In genomic region chr2:98463551-98463971, GRCh38 we compare ENCODE assay signal across 9 cellular contexts. TPM values are rescaled to one million over a fixed set of nuclear protein-coding genes. Genes with fewer than 3 reads are reported as not detected.
DNase-seq lines count a peak whose midpoint lies in the region; ATAC-seq and TF ChIP-seq lines count a peak whose summit lies in the region.
"Had no signal": no experiment of that assay in that cellular context is flagged by ENCODE, and none has a peak within 500 bp of the region (broad histone marks: within the 10 kb centered on the region; RNA-seq: fewer than 3 reads in every experiment).

No MANE protein-coding gene starts in this region.

- peaks cover 0 to 6% (median 0%) of the 10 kb centered on the region in 11 experiments; a peak in 3 of 22 replicates for H3K9me3 ChIP-seq in BLaER1 treated with 17β-estradiol and CSF1 and Interleukin-3, amounts not matched to agents 10 nM and 100 nM (replicated peaks in 1 of 11)

- H2AK5ac ChIP-seq in mesendoderm (ENCODE audit: low read length) = peak overlapping the region; percentile 5

- peak overlapping the region; percentile 26 for H3K23ac ChIP-seq in mesendoderm (ENCODE audit: low read length)

- peak overlapping the region in 8 of 11 experiments; percentile 66 to 81 (median 76); a peak in 13 of 22 replicates for H3K9ac ChIP-seq in BLaER1 treated with 17β-estradiol and CSF1 and Interleukin-3, amounts not matched to agents 10 nM and 100 nM
- H3K9ac ChIP-seq in mesendoderm (ENCODE audit: low read length) = peak overlapping the region; percentile 6

- peaks cover 14 to 58% (median 43%) of the 10 kb centered on the region in 11 experiments; a peak in 18 of 22 replicates for H4K20me1 ChIP-seq in BLaER1 treated with 17β-estradiol and CSF1 and Interleukin-3, amounts not matched to agents 10 nM and 100 nM

- no peak overlapping the region for H4K5ac ChIP-seq in mesendoderm (ENCODE audit: low read length)

- H3K4me3 ChIP-seq in BLaER1 treated with 17β-estradiol and CSF1 and Interleukin-3, amounts not matched to agents 10 nM and 100 nM = peak overlapping the region in 2 of 10 experiments; percentile 18 to 32; a peak in 2 of 20 replicates
- H3K4me3 ChIP-seq in HL-60 (replicated peaks; ENCODE audit: insufficient read depth, low read length) = no peak overlapping the region
- no peak overlapping the region for H3K4me3 ChIP-seq in mesendoderm (ENCODE audit: low read length)

- peak overlapping the region in 9 of 11 experiments; percentile 77 to 95 (median 88); a peak in 17 of 22 replicates for H3K27ac ChIP-seq in BLaER1 treated with 17β-estradiol and CSF1 and Interleukin-3, amounts not matched to agents 10 nM and 100 nM
- H3K27ac ChIP-seq in HL-60 (replicated peaks) = peak overlapping the region; percentile 96
- peak overlapping the region; percentile 55 for H3K27ac ChIP-seq in mesendoderm (ENCODE audit: low read depth, low read length)

- peaks cover 81% of the 10 kb centered on the region for H3K79me2 ChIP-seq in mesendoderm (ENCODE audit: control insufficient read depth, insufficient read depth, low read length)

- H2BK15ac ChIP-seq in mesendoderm (replicated peaks; ENCODE audit: low read depth) = no peak overlapping the region

- H3K4me1 ChIP-seq in BLaER1 treated with 17β-estradiol and CSF1 and Interleukin-3, amounts not matched to agents 10 nM and 100 nM = peaks cover 80 to 99% (median 90%) of the 10 kb centered on the region in 10 experiments
- H3K4me1 ChIP-seq in mesendoderm (ENCODE audit: control insufficient read depth, low read depth, low read length) = peaks cover 26% of the 10 kb centered on the region

- H2BK5ac ChIP-seq in mesendoderm (ENCODE audit: low read length) = peak overlapping the region; percentile 23

- peaks cover 78% of the 10 kb centered on the region for H3K4me1 Mint-ChIP-seq in activated T-helper 17 cell treated with anti-CD3 and anti-CD28 coated beads, Interleukin-2, amount 50 U/mL, for 72 hours

- no CpG with 5 or more reads among the region's 10 CpGs for WGBS in mesendoderm (ENCODE audit: extremely low coverage, insufficient coverage, low lambda C conversion rate)

- H3K36me3 Mint-ChIP-seq in activated T-helper 17 cell treated with anti-CD3 and anti-CD28 coated beads, Interleukin-2, amount 50 U/mL, for 72 hours (ENCODE audit: low read depth) = peaks cover 15% of the 10 kb centered on the region

- no peak overlapping the region for H3K4ac ChIP-seq in mesendoderm (ENCODE audit: low read depth, low read length)

- H3K79me1 ChIP-seq in mesendoderm (ENCODE audit: low read length) = peaks cover 60% of the 10 kb centered on the region

- H2BK120ac ChIP-seq in mesendoderm (ENCODE audit: low read depth, low read length) = no peak overlapping the region

- no peak overlapping the region for H3K18ac ChIP-seq in mesendoderm (ENCODE audit: low read length)

- H3K36me3 ChIP-seq in BLaER1 treated with 17β-estradiol and CSF1 and Interleukin-3, amounts not matched to agents 10 nM and 100 nM = peaks cover 0 to 5% (median 0%) of the 10 kb centered on the region in 11 experiments; a peak in 5 of 22 replicates
- H3K36me3 ChIP-seq in mesendoderm (ENCODE audit: control insufficient read depth, insufficient read depth, low read length) = no peaks in the 10 kb centered on the region

- peak overlapping the region; percentile 40 for H3K56ac ChIP-seq in mesendoderm (ENCODE audit: low read length)

- H3K9me3 Mint-ChIP-seq in activated T-helper 17 cell treated with anti-CD3 and anti-CD28 coated beads, Interleukin-2, amount 50 U/mL, for 72 hours = no peaks in the 10 kb centered on the region

- no peak overlapping the region for H4K8ac ChIP-seq in mesendoderm (ENCODE audit: low read depth, low read length)

- peak overlapping the region; percentile 76 to 92 (median 84) for H3K4me2 ChIP-seq in BLaER1 treated with 17β-estradiol and CSF1 and Interleukin-3, amounts not matched to agents 10 nM and 100 nM
- H3K4me2 ChIP-seq in mesendoderm (ENCODE audit: low read length) = no peak overlapping the region

- TF ChIP-seq CTCF in HL-60 (IDR thresholded peaks at IDR 0.05; ENCODE audit: insufficient read depth, low read length) = no peak

- H3K4me3 Mint-ChIP-seq in activated T-helper 17 cell treated with anti-CD3 and anti-CD28 coated beads, Interleukin-2, amount 50 U/mL, for 72 hours = peak overlapping the region; percentile 85

- H3K27ac Mint-ChIP-seq in activated T-helper 17 cell treated with anti-CD3 and anti-CD28 coated beads, Interleukin-2, amount 50 U/mL, for 72 hours = peak overlapping the region; percentile 84

- ATAC-seq in activated T-helper 17 cell treated with anti-CD3 and anti-CD28 coated beads, Interleukin-2, amount 50 U/mL, for 72 hours (replicated peaks) = no peak
- no peak for ATAC-seq in GM21737 (IDR thresholded peaks at IDR 0.05; ENCODE audit: unreplicated experiment)

- no peak for DNase-seq in HL-60 (ENCODE audit: low read depth in 1 of 2, low spot score in 1 of 2)
- DNase-seq in mesendoderm = peak; percentile 57
- DNase-seq in amniotic stem cell (lab: John Stamatoyannopoulos, UW) = no peak
- no peak for DNase-seq in UCSD-AML1 (lab: John Stamatoyannopoulos, UW; ENCODE audit: unreplicated experiment)
- DNase-seq in anterior cingulate cortex (lab: John Stamatoyannopoulos, UW) = no peak
- DNase-seq: retina had no signal

- no peaks in the 10 kb centered on the region for H3K27me3 ChIP-seq in BLaER1 treated with 17β-estradiol and CSF1 and Interleukin-3, amounts not matched to agents 10 nM and 100 nM
- H3K27me3 ChIP-seq in HL-60 (ENCODE audit: insufficient read depth, poor library complexity, severe bottlenecking) = no peaks in the 10 kb centered on the region
- no peaks in the 10 kb centered on the region for H3K27me3 ChIP-seq in mesendoderm (ENCODE audit: insufficient read depth, low read length, poor library complexity)

- H3K27me3 Mint-ChIP-seq in activated T-helper 17 cell treated with anti-CD3 and anti-CD28 coated beads, Interleukin-2, amount 50 U/mL, for 72 hours = no peaks in the 10 kb centered on the region

RNA-seq across cellular contexts. Expression of gene INPP4A, which starts 18.9 kb away (rescaled TPM):
- 10 to 100 TPM; 66.4 to 74.8 TPM for total RNA-seq in activated T-helper 17 cell treated with anti-CD3 and anti-CD28 coated beads, Interleukin-2, amount 50 U/mL, for 72 hours
- polyA plus RNA-seq in mesendoderm (2013, experiment 1 of 2) = 11.4 TPM
- polyA plus RNA-seq in mesendoderm (2013, experiment 2 of 2) = 10.8 TPM
